ENCODE assay signal across 8 cellular contexts in genomic region chr4:90127706-90128345, GRCh38. TPM values are rescaled to one million over a fixed set of nuclear protein-coding genes. Genes with fewer than 3 reads are reported as not detected.
DNase-seq lines count a peak whose midpoint lies in the region; ATAC-seq and TF ChIP-seq lines count a peak whose summit lies in the region.

No MANE protein-coding gene starts in this region.

- H3K27me3 ChIP-seq in KMS-11 (ENCODE audit: insufficient read depth, low read depth), result no peaks in the 10 kb centered on the region
- no peaks in the 10 kb centered on the region for H3K27me3 ChIP-seq in right lobe of liver
- no peaks in the 10 kb centered on the region for H3K27me3 ChIP-seq in thoracic aorta (replicated peaks; ENCODE audit: insufficient read depth)

- H3K27ac ChIP-seq in KMS-11 (peak overlapping the region; percentile 52), right lobe of liver (peak overlapping the region in 2 of 3 donors; percentile 43 to 65), thoracic aorta (no peak overlapping the region)

- 2% methylated on average over 23 of the region's 81 CpGs for WGBS in right lobe of liver (ENCODE audit: insufficient coverage, low coverage, low lambda C conversion rate, missing lambda C conversion rate)

- H2AFZ ChIP-seq in KMS-11 (ENCODE audit: low read depth), result peak overlapping the region; percentile 96

- H3K4me1 ChIP-seq in KMS-11 (ENCODE audit: low read depth, poor library complexity, severe bottlenecking) (peaks cover 16% of the 10 kb centered on the region), right lobe of liver (peaks cover 0 to 6% (median 0%) of the 10 kb centered on the region in 4 donors), thoracic aorta (ENCODE audit: control insufficient read depth in 1 of 2, low read depth in 2 of 2) (peaks cover 0 to 8% of the 10 kb centered on the region in 2 donors)

- no peaks in the 10 kb centered on the region for H3K9me3 ChIP-seq in right lobe of liver
- no peaks in the 10 kb centered on the region for H3K9me3 ChIP-seq in thoracic aorta

- H3K36me3 ChIP-seq in KMS-11 (ENCODE audit: insufficient read depth), result no peaks in the 10 kb centered on the region
- no peaks in the 10 kb centered on the region for H3K36me3 ChIP-seq in right lobe of liver
- H3K36me3 ChIP-seq in thoracic aorta, result no peaks in the 10 kb centered on the region

- no peak for TF ChIP-seq CTCF in GM13976 (IDR thresholded peaks at IDR 0.05; ENCODE audit: borderline replicate concordance, control extremely low read depth, extremely low read depth, insufficient read depth, missing control alignments)
- no peak for TF ChIP-seq CTCF in KMS-11 (conservative IDR thresholded peaks at IDR 0.05; ENCODE audit: low read depth, low read length)
- no peak for TF ChIP-seq CTCF in choroid plexus epithelial cell (conservative IDR thresholded peaks at IDR 0.05; ENCODE audit: low read depth, low read length)
- TF ChIP-seq CTCF in right lobe of liver (IDR thresholded peaks at IDR 0.05), result no peak
- no peak for TF ChIP-seq CTCF in thoracic aorta (IDR thresholded peaks at IDR 0.05)

- no peaks in the 10 kb centered on the region for H4K20me1 ChIP-seq in KMS-11 (ENCODE audit: insufficient read depth)

- intact Hi-C loops in right lobe of liver (cut with DNase I), result no loop called here

- in situ Hi-C loops in GM13976 (cut with MboI; ENCODE audit: low sequenced_read_pairs, unreplicated experiment), result no loop called here

- peak; percentile 33 for ATAC-seq in GM21723 (IDR thresholded peaks at IDR 0.05; ENCODE audit: unreplicated experiment)
- peak; percentile 40 to 66 (median 50) for ATAC-seq in right lobe of liver
- ATAC-seq in thoracic aorta (ENCODE audit: insufficient number of reproducible peaks, low FRiP score, low read depth), result no peak

- H3K4me3 ChIP-seq in KMS-11 (IDR thresholded peaks at IDR 0.05; ENCODE audit: insufficient read depth, low read depth, low read length), result no peak overlapping the region
- H3K4me3 ChIP-seq in choroid plexus epithelial cell (ENCODE audit: low read depth, low read length), result peak overlapping the region; percentile 45
- H3K4me3 ChIP-seq in right lobe of liver, result peak overlapping the region; percentile 35 to 62 (median 41)
- peak overlapping the region; percentile 86 for H3K4me3 ChIP-seq in thoracic aorta

- peak; percentile 24 for DNase-seq in GM13976 (ENCODE audit: low spot score)
- no peak for DNase-seq in choroid plexus epithelial cell (ENCODE audit: low read depth)
- peak in 1 of 3 donors; percentile 48 for DNase-seq in right lobe of liver
- no peak for DNase-seq in thoracic aorta (ENCODE audit: low spot score)
- DNase-seq in retina, result no peak
- no peak for DNase-seq in medulla oblongata (ENCODE audit: extremely low spot score)

- peak overlapping the region; percentile 86 for H3K4me2 ChIP-seq in KMS-11

- H3K79me2 ChIP-seq in KMS-11 (ENCODE audit: insufficient read depth, low read depth), result no peaks in the 10 kb centered on the region; the same call in 1 of the 2 replicates

- no peak for TF ChIP-seq POLR2A in right lobe of liver (IDR thresholded peaks at IDR 0.05)

- peak overlapping the region; percentile 81 for H3K9ac ChIP-seq in KMS-11

RNA-seq across cellular contexts. Expression of gene CCSER1, which starts 0.6 kb away (rescaled TPM):
- under 1 TPM; 0.15 to 1.00 (median 0.65) TPM for total RNA-seq in right lobe of liver
- 1 to 10 TPM; 1.5 to 2.7 TPM for total RNA-seq in thoracic aorta

Comparison
In these comparisons a context has a peak if more than half of its experiments do, and no peak if none do; other contexts are left out.
1. H3K27ac ChIP-seq: peak in KMS-11 (single experiment) and right lobe of liver (2 of 3); none in thoracic aorta (0 of 2).